In the genomic region with DNA sequence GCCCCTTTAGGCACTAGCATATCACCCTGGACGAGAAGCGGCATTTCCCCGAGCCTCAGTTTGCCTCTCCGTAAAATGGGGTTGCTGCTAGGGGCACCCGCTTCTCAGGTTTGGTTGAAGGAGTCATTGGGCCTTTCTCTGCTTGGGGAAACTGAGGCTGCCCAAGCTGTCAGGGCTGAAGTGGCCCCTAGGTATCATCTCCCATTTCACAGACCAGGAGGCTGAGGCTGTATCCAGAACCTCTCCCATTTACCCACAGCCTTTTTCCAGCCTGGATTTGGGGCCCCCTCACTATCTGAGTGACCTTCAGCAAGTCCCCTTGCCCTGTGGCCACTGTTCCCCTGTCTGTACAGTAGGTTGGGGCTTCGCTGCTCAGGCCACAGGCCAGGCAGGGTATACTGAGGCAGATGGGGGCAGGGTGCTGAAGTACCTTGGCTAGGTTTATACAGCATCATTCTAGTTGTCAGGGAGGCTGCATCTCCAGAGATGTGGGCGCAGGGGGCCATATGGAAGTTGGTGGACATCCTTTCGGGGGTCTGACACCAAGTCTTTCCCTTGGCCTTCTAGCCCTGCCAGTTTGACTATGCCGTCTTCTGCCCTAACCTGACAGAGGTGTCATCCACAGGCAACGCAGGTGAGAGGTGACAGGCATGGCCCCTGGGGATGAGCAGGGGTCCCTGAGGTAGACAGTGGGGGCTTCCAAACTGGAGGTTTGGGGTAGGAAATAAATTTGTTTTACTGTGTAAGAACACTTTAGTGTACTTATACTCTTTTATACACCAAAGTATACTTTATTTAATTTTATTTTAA, we compare ENCODE assay signal across 23 cellular contexts. TPM values are rescaled to one million over a fixed set of nuclear protein-coding genes. Genes with fewer than 3 reads are reported as not detected.
A peak's percentile ranks its signal among the peaks of the same experiment; 100 is the strongest.
DNase-seq lines count a peak whose midpoint lies in the region; ATAC-seq and TF ChIP-seq lines count a peak whose summit lies in the region.
"Had no signal": no experiment of that assay in that cellular context is flagged by ENCODE, and none has a peak within 500 bp of the region (broad histone marks: within the 10 kb centered on the region; RNA-seq: fewer than 3 reads in every experiment).

No MANE protein-coding gene starts in this region.

- H2BK120ac ChIP-seq in mesendoderm (ENCODE audit: low read depth, low read length) = no peak overlapping the region

- H2AK5ac ChIP-seq in mesendoderm (ENCODE audit: low read length) = no peak overlapping the region

- no peaks in the 10 kb centered on the region for H3K27me3 ChIP-seq in mesendoderm (ENCODE audit: insufficient read depth, low read length, poor library complexity)
- H3K27me3 ChIP-seq in gastrocnemius medialis = no peaks in the 10 kb centered on the region
- no peaks in the 10 kb centered on the region for H3K27me3 ChIP-seq in MG63
- H3K27me3 ChIP-seq: BE2C, foreskin keratinocyte, SJSA1, stomach had no signal

- peaks cover 7% of the 10 kb centered on the region for H3K36me3 ChIP-seq in mesendoderm (ENCODE audit: control insufficient read depth, insufficient read depth, low read length)
- H3K36me3 ChIP-seq in gastrocnemius medialis = peaks cover 0 to 83% of the 10 kb centered on the region in 2 donors
- peaks cover 66% of the 10 kb centered on the region for H3K36me3 ChIP-seq in MG63

- no peaks in the 10 kb centered on the region for H3K4me1 ChIP-seq in mesendoderm (ENCODE audit: control insufficient read depth, low read depth, low read length)
- H3K4me1 ChIP-seq in gastrocnemius medialis = peaks cover 3 to 14% of the 10 kb centered on the region in 2 donors
- H3K4me1 ChIP-seq: BE2C, SJSA1 had no signal

- no peak overlapping the region for H4K8ac ChIP-seq in mesendoderm (ENCODE audit: low read depth, low read length)

- H3K27me3 Mint-ChIP-seq in natural killer cell treated with Interleukin-12 subunit alpha and Interleukin-12 subunit beta and Interleukin-15 and Interleukin-18, amount 100 ng/mL, for 72 hours = no peaks in the 10 kb centered on the region
- H3K27me3 Mint-ChIP-seq in natural killer cell (ENCODE audit: low read depth in 2 of 2) = no peaks in the 10 kb centered on the region
- H3K27me3 Mint-ChIP-seq: type B pancreatic cell had no signal

- H3K79me1 ChIP-seq in mesendoderm (ENCODE audit: low read length) = no peaks in the 10 kb centered on the region

- H3K36me3 Mint-ChIP-seq in natural killer cell treated with Interleukin-12 subunit alpha and Interleukin-12 subunit beta and Interleukin-15 and Interleukin-18, amount 100 ng/mL, for 72 hours = no peaks in the 10 kb centered on the region
- no peaks in the 10 kb centered on the region for H3K36me3 Mint-ChIP-seq in natural killer cell

- H2BK5ac ChIP-seq in mesendoderm (ENCODE audit: low read length) = no peak overlapping the region

- ATAC-seq in natural killer cell treated with Interleukin-12 subunit alpha and Interleukin-12 subunit beta and Interleukin-15 and Interleukin-18, amount 100 ng/mL, for 72 hours = no peak
- no peak for ATAC-seq in natural killer cell
- no peak for ATAC-seq in gastrocnemius medialis

- H3K9ac ChIP-seq in mesendoderm (ENCODE audit: low read length) = peak overlapping the region; percentile 56

- H3K23ac ChIP-seq in mesendoderm (ENCODE audit: low read length) = no peak overlapping the region

- H4K5ac ChIP-seq in mesendoderm (ENCODE audit: low read length) = no peak overlapping the region

- H3K27ac Mint-ChIP-seq in natural killer cell treated with Interleukin-12 subunit alpha and Interleukin-12 subunit beta and Interleukin-15 and Interleukin-18, amount 100 ng/mL, for 72 hours = no peak overlapping the region
- H3K27ac Mint-ChIP-seq in natural killer cell = no peak overlapping the region
- H3K27ac Mint-ChIP-seq: type B pancreatic cell had no signal

- H3K4ac ChIP-seq in mesendoderm (ENCODE audit: low read depth, low read length) = no peak overlapping the region

- no peak overlapping the region for H2BK15ac ChIP-seq in mesendoderm (replicated peaks; ENCODE audit: low read depth)

- TF ChIP-seq POLR2A in gastrocnemius medialis (IDR thresholded peaks at IDR 0.05) = no peak

- no peaks in the 10 kb centered on the region for H3K79me2 ChIP-seq in mesendoderm (ENCODE audit: control insufficient read depth, insufficient read depth, low read length)

- H3K27ac ChIP-seq in mesendoderm (ENCODE audit: low read depth, low read length) = no peak overlapping the region
- peak overlapping the region in 2 of 4 donors; percentile 49 to 55 for H3K27ac ChIP-seq in gastrocnemius medialis
- H3K27ac ChIP-seq: foreskin keratinocyte, SJSA1 had no signal

- H3K9me3 ChIP-seq in gastrocnemius medialis = no peaks in the 10 kb centered on the region
- H3K9me3 ChIP-seq in MG63 = no peaks in the 10 kb centered on the region
- H3K9me3 ChIP-seq: BE2C, SJSA1, stomach had no signal

- intact Hi-C loops in natural killer cell (cut with micrococcal nuclease) = no loop called here
- intact Hi-C loops in gastrocnemius medialis (cut with DNase I; ENCODE audit: low total_unique reads) = no loop called here

- DNase-seq in natural killer cell treated with Interleukin-12 subunit alpha and Interleukin-12 subunit beta and Interleukin-15 and Interleukin-18, amount 100 ng/mL, for 72 hours (ENCODE audit: low spot score) = peak; percentile 42
- DNase-seq in natural killer cell (no peak), ecto neural progenitor cell (ENCODE audit: low spot score) (peak; percentile 43), mesendoderm (no peak), gastrocnemius medialis (no peak), NCI-H2171 treated with DMSO at 0.1 percent for 48 hours (lab: John Stamatoyannopoulos, UW) (no peak), MG63 (no peak), NCI-H774 (lab: John Stamatoyannopoulos, UW) (no peak)
- DNase-seq: activated naive CD4-positive, alpha-beta T cell; DMS153; effector memory CD4-positive, alpha-beta T cell; foreskin keratinocyte; HCEC 1CT; hippocampal formation; NCI-H1105; NCI-H2029; NCI-H526; stimulated activated CD4-positive, alpha-beta T cell treated with anti-CD3 and anti-CD28 coated beads, Interleukin-2, amount 100 ng/mL, for 24 hours had no signal

- H3K4me1 Mint-ChIP-seq in natural killer cell treated with Interleukin-12 subunit alpha and Interleukin-12 subunit beta and Interleukin-15 and Interleukin-18, amount 100 ng/mL, for 72 hours (ENCODE audit: low read depth in 2 of 2) = peaks cover 0 to 5% of the 10 kb centered on the region in 2 donors
- peaks cover 0 to 5% of the 10 kb centered on the region in 2 donors for H3K4me1 Mint-ChIP-seq in natural killer cell

- no peak overlapping the region for H3K4me3 Mint-ChIP-seq in natural killer cell treated with Interleukin-12 subunit alpha and Interleukin-12 subunit beta and Interleukin-15 and Interleukin-18, amount 100 ng/mL, for 72 hours
- no peak overlapping the region for H3K4me3 Mint-ChIP-seq in natural killer cell
- H3K4me3 Mint-ChIP-seq: type B pancreatic cell had no signal

- H3K9me3 Mint-ChIP-seq in natural killer cell treated with Interleukin-12 subunit alpha and Interleukin-12 subunit beta and Interleukin-15 and Interleukin-18, amount 100 ng/mL, for 72 hours = no peaks in the 10 kb centered on the region
- H3K9me3 Mint-ChIP-seq in natural killer cell = no peaks in the 10 kb centered on the region
- H3K9me3 Mint-ChIP-seq: type B pancreatic cell had no signal

- no peak overlapping the region for H3K18ac ChIP-seq in mesendoderm (ENCODE audit: low read length)

- TF ChIP-seq CTCF in natural killer cell (IDR thresholded peaks at IDR 0.05) = no peak
- TF ChIP-seq CTCF in gastrocnemius medialis (IDR thresholded peaks at IDR 0.05 in 4 of 5, conservative IDR thresholded peaks at IDR 0.05 in 1 of 5) = no peak

- H3K4me3 ChIP-seq in mesendoderm (ENCODE audit: low read length) (no peak overlapping the region), gastrocnemius medialis (no peak overlapping the region), MG63 (no peak overlapping the region)
- H3K4me3 ChIP-seq: SJSA1, smooth muscle cell, stomach had no signal

- no peak overlapping the region for H3K56ac ChIP-seq in mesendoderm (ENCODE audit: low read length)

- in situ Hi-C loops in gastrocnemius medialis (cut with MboI; ENCODE audit: low sequenced_read_pairs in 4 of 4) = no loop called here

- H3K4me2 ChIP-seq in mesendoderm (ENCODE audit: low read length) = no peak overlapping the region

- WGBS in mesendoderm (ENCODE audit: extremely low coverage, insufficient coverage, low lambda C conversion rate) = no CpG with 5 or more reads among the region's 10 CpGs

RNA-seq across cellular contexts. Expression of gene FPGS, which starts 7.9 kb away (rescaled TPM):
- 100 to 1,000 TPM in 1 of 2 donors, 10 to 100 TPM in 1; 96.0 to 150 TPM for total RNA-seq in natural killer cell treated with Interleukin-12 subunit alpha and Interleukin-12 subunit beta and Interleukin-15 and Interleukin-18, amount 100 ng/mL, for 72 hours
- total RNA-seq in natural killer cell = 100 to 1,000 TPM in 2 of 3 donors, 10 to 100 TPM in 1; 99.1 to 108 (median 107) TPM
- polyA plus RNA-seq in mesendoderm (2013, experiment 1 of 2) = 34.2 TPM
- 34.4 TPM for polyA plus RNA-seq in mesendoderm (2013, experiment 2 of 2)
- total RNA-seq in gastrocnemius medialis = 10 to 100 TPM; 36.4 to 87.6 (median 47.7) TPM
- 100 and 115 TPM in 2 replicates for total RNA-seq in MG63 (2014; rRNA removed; shearing (Covaris generic); ENCODE audit: low replicate concordance)

RNA-seq across cellular contexts. Expression of gene CDK9, which starts 24.7 kb away (rescaled TPM):
- total RNA-seq in natural killer cell treated with Interleukin-12 subunit alpha and Interleukin-12 subunit beta and Interleukin-15 and Interleukin-18, amount 100 ng/mL, for 72 hours = 100 to 1,000 TPM; 119 to 132 TPM
- total RNA-seq in natural killer cell = 100 to 1,000 TPM; 181 to 207 (median 188) TPM
- 50.9 TPM for polyA plus RNA-seq in mesendoderm (2013, experiment 1 of 2)
- polyA plus RNA-seq in mesendoderm (2013, experiment 2 of 2) = 48.8 TPM
- total RNA-seq in gastrocnemius medialis = 10 to 100 TPM; 50.3 to 71.2 (median 51.2) TPM
- 48.6 and 67.5 TPM in 2 replicates for total RNA-seq in MG63 (2014; rRNA removed; shearing (Covaris generic); ENCODE audit: low replicate concordance)

RNA-seq across cellular contexts. Expression of gene SH2D3C, which starts 32.1 kb away (rescaled TPM):
- total RNA-seq in natural killer cell treated with Interleukin-12 subunit alpha and Interleukin-12 subunit beta and Interleukin-15 and Interleukin-18, amount 100 ng/mL, for 72 hours = 10 to 100 TPM; 23.9 to 29.1 TPM
- total RNA-seq in natural killer cell (10 to 100 TPM; 42.8 to 86.8 (median 56.6) TPM), gastrocnemius medialis (1 to 10 TPM; 4.7 to 8.1 (median 5.2) TPM)
- 2.0 TPM for polyA plus RNA-seq in mesendoderm (2013, experiment 1 of 2)
- polyA plus RNA-seq in mesendoderm (2013, experiment 2 of 2) = 2.3 TPM
- total RNA-seq in MG63 (2014; rRNA removed; shearing (Covaris generic); ENCODE audit: low replicate concordance) = not detected in 2 replicates
- total RNA-seq: SJSA1, smooth muscle cell had no signal

RNA-seq across cellular contexts. Expression of gene ENG, which starts 43.9 kb away (rescaled TPM):
- 10 to 100 TPM; 12.7 to 34.1 TPM for total RNA-seq in natural killer cell treated with Interleukin-12 subunit alpha and Interleukin-12 subunit beta and Interleukin-15 and Interleukin-18, amount 100 ng/mL, for 72 hours
- 10 to 100 TPM in 2 of 3 donors, 1 to 10 TPM in 1; 8.5 to 13.6 (median 12.3) TPM for total RNA-seq in natural killer cell
- 5.9 TPM for polyA plus RNA-seq in mesendoderm (2013, experiment 1 of 2)
- polyA plus RNA-seq in mesendoderm (2013, experiment 2 of 2) = 5.4 TPM
- 10 to 100 TPM; 27.4 to 49.8 (median 32.6) TPM for total RNA-seq in gastrocnemius medialis
- 12.9 and 14.0 TPM in 2 replicates for total RNA-seq in MG63 (2014; rRNA removed; shearing (Covaris generic); ENCODE audit: low replicate concordance)

Comparison
In these comparisons a context has a peak if more than half of its experiments do, and no peak if none do; other contexts are left out.
1. DNase-seq: peak in natural killer cell treated with Interleukin-12 subunit alpha and Interleukin-12 subunit beta and Interleukin-15 and Interleukin-18, amount 100 ng/mL, for 72 hours (single experiment) and ecto neural progenitor cell (single experiment); none in natural killer cell (single experiment), mesendoderm (single experiment), gastrocnemius medialis (0 of 2), NCI-H2171 treated with DMSO at 0.1 percent for 48 hours (single experiment), MG63 (single experiment) and NCI-H774 (single experiment).